Comparison of ENCODE assay signal across 17 cellular contexts in genomic region chr20:51158226-51158625, GRCh38.
DNase-seq lines count a peak whose midpoint lies in the region; ATAC-seq and TF ChIP-seq lines count a peak whose summit lies in the region.
"Had no signal": no experiment of that assay in that cellular context is flagged by ENCODE, and none has a peak within 500 bp of the region (broad histone marks: within the 10 kb centered on the region; RNA-seq: fewer than 3 reads in every experiment).

No MANE protein-coding gene starts in this region.

- H3K27me3 Mint-ChIP-seq in type B pancreatic cell = peaks cover 17% of the 10 kb centered on the region
- peaks cover 36% of the 10 kb centered on the region for H3K27me3 Mint-ChIP-seq in CD8-positive, alpha-beta T cell (ENCODE audit: low read depth)
- H3K27me3 Mint-ChIP-seq in stimulated activated memory B cell treated with anti-CD40 and anti-IgM and Interleukin-4, amounts not matched to agents 10 μg/mL and 1 μg/mL and 100 μg/mL, for 72 hours = peaks cover 67% of the 10 kb centered on the region

- no peak overlapping the region for H2AFZ ChIP-seq in neural cell (ENCODE audit: low read depth, low read length)

- no peak overlapping the region for H3K27ac Mint-ChIP-seq in type B pancreatic cell
- H3K27ac Mint-ChIP-seq in CD8-positive, alpha-beta T cell = no peak overlapping the region
- no peak overlapping the region for H3K27ac Mint-ChIP-seq in stimulated activated memory B cell treated with anti-CD40 and anti-IgM and Interleukin-4, amounts not matched to agents 10 μg/mL and 1 μg/mL and 100 μg/mL, for 72 hours
- H3K27ac Mint-ChIP-seq: B cell; CD4-positive, CD25-positive, alpha-beta regulatory T cell; CD8-positive, alpha-beta memory T cell had no signal

- H3K4me3 ChIP-seq in esophagus muscularis mucosa (no peak overlapping the region), neural cell (ENCODE audit: low read length) (no peak overlapping the region)
- no peak overlapping the region for H3K4me3 ChIP-seq in CD8-positive, alpha-beta T cell (ENCODE audit: low read depth, low read length)
- H3K4me3 ChIP-seq: BLaER1 had no signal

- no peak for TF ChIP-seq RAD21 in neural cell (conservative IDR thresholded peaks at IDR 0.05)

- H3F3A ChIP-seq in neural cell (ENCODE audit: insufficient read depth, low read length, poor library complexity, severe bottlenecking) = no peaks in the 10 kb centered on the region

- H3K9ac ChIP-seq in neural cell (ENCODE audit: low read length) = no peak overlapping the region
- H3K9ac ChIP-seq: BLaER1 had no signal

- no peak overlapping the region for H3K4me3 Mint-ChIP-seq in type B pancreatic cell
- no peak overlapping the region for H3K4me3 Mint-ChIP-seq in CD8-positive, alpha-beta T cell
- no peak overlapping the region for H3K4me3 Mint-ChIP-seq in stimulated activated memory B cell treated with anti-CD40 and anti-IgM and Interleukin-4, amounts not matched to agents 10 μg/mL and 1 μg/mL and 100 μg/mL, for 72 hours
- H3K4me3 Mint-ChIP-seq: B cell; CD4-positive, CD25-positive, alpha-beta regulatory T cell; CD8-positive, alpha-beta memory T cell had no signal

- no peak for TF ChIP-seq POLR2A in esophagus muscularis mucosa (IDR thresholded peaks at IDR 0.05; ENCODE audit: low read depth)

- H3K4me1 Mint-ChIP-seq in type B pancreatic cell (ENCODE audit: unreplicated experiment) = peaks cover 9% of the 10 kb centered on the region
- H3K4me1 Mint-ChIP-seq in CD8-positive, alpha-beta T cell (ENCODE audit: low read depth) = no peaks in the 10 kb centered on the region
- H3K4me1 Mint-ChIP-seq in stimulated activated memory B cell treated with anti-CD40 and anti-IgM and Interleukin-4, amounts not matched to agents 10 μg/mL and 1 μg/mL and 100 μg/mL, for 72 hours = no peaks in the 10 kb centered on the region
- H3K4me1 Mint-ChIP-seq: CD4-positive, CD25-positive, alpha-beta regulatory T cell had no signal

- CTCF ChIA-PET in CD8-positive, alpha-beta T cell (lab: Charles Lee) = interaction anchor here (0.6 kb wide), 1 partner anchor 52 kb away, joined by 3 read pairs; no protein-coding TSS in a partner anchor

- intact Hi-C loops in esophagus muscularis mucosa (cut with DNase I) = no loop called here
- intact Hi-C loops in CD8-positive, alpha-beta T cell (cut with DNase I, micrococcal nuclease) = no loop called here

- POLR2A ChIA-PET in CD8-positive, alpha-beta T cell (lab: Charles Lee) = no interaction called here

- TF ChIP-seq EP300 in esophagus muscularis mucosa (IDR thresholded peaks at IDR 0.05) (no peak), neural cell (conservative IDR thresholded peaks at IDR 0.05; ENCODE audit: poor library complexity, severe bottlenecking) (no peak)

- no peaks in the 10 kb centered on the region for H3K79me2 ChIP-seq in neural cell (replicated peaks; ENCODE audit: insufficient read depth, low read length)

- no peaks in the 10 kb centered on the region for H4K20me1 ChIP-seq in neural cell (ENCODE audit: insufficient read depth)
- H4K20me1 ChIP-seq: BLaER1 had no signal

- no peaks in the 10 kb centered on the region for H3K9me3 ChIP-seq in esophagus muscularis mucosa
- no peaks in the 10 kb centered on the region for H3K9me3 ChIP-seq in neural cell (ENCODE audit: low read length)
- no peaks in the 10 kb centered on the region for H3K9me3 ChIP-seq in CD8-positive, alpha-beta T cell (ENCODE audit: low read length)
- H3K9me3 ChIP-seq: BLaER1 had no signal

- DNase-seq in esophagus muscularis mucosa (ENCODE audit: extremely low spot score) = peak; percentile 90
- DNase-seq in left lobe of liver (ENCODE audit: low spot score) = peak; percentile 16
- DNase-seq in type B pancreatic cell (ENCODE audit: extremely low spot score, unreplicated experiment) = peak; percentile 16
- DNase-seq in CD8-positive, alpha-beta T cell = no peak
- DNase-seq in NCI-H1048 (lab: John Stamatoyannopoulos, UW) = no peak
- DNase-seq: CD4-positive, CD25-positive, alpha-beta regulatory T cell; CD8-positive, alpha-beta memory T cell; DMS 273 treated with DMSO at 0.1 percent for 48 hours; DMS79; GF-D8; H7; HCEC 1CT had no signal

- H3K27ac ChIP-seq in esophagus muscularis mucosa (replicated peaks in 1 of 4) = no peak overlapping the region
- peak overlapping the region; percentile 83 for H3K27ac ChIP-seq in neural cell (ENCODE audit: low read length)
- no peak overlapping the region for H3K27ac ChIP-seq in CD8-positive, alpha-beta T cell (ENCODE audit: low read depth, low read length)
- H3K27ac ChIP-seq: BLaER1, C4-2B had no signal

- H3K9me3 Mint-ChIP-seq in type B pancreatic cell = peaks cover 6% of the 10 kb centered on the region
- H3K9me3 Mint-ChIP-seq in CD8-positive, alpha-beta T cell = no peaks in the 10 kb centered on the region
- H3K9me3 Mint-ChIP-seq in stimulated activated memory B cell treated with anti-CD40 and anti-IgM and Interleukin-4, amounts not matched to agents 10 μg/mL and 1 μg/mL and 100 μg/mL, for 72 hours = peaks cover 3% of the 10 kb centered on the region
- H3K9me3 Mint-ChIP-seq: CD8-positive, alpha-beta memory T cell had no signal

- ATAC-seq in left lobe of liver = no peak
- ATAC-seq in CD8-positive, alpha-beta T cell = no peak
- ATAC-seq in stimulated activated memory B cell treated with anti-CD40 and anti-IgM and Interleukin-4, amounts not matched to agents 10 μg/mL and 1 μg/mL and 100 μg/mL, for 72 hours = no peak

- H3K36me3 Mint-ChIP-seq in type B pancreatic cell = peaks cover 5% of the 10 kb centered on the region
- H3K36me3 Mint-ChIP-seq in CD8-positive, alpha-beta T cell = no peaks in the 10 kb centered on the region
- H3K36me3 Mint-ChIP-seq in stimulated activated memory B cell treated with anti-CD40 and anti-IgM and Interleukin-4, amounts not matched to agents 10 μg/mL and 1 μg/mL and 100 μg/mL, for 72 hours = no peaks in the 10 kb centered on the region
- H3K36me3 Mint-ChIP-seq: CD4-positive, CD25-positive, alpha-beta regulatory T cell; CD8-positive, alpha-beta memory T cell had no signal

- TF ChIP-seq CTCF in esophagus muscularis mucosa (IDR thresholded peaks at IDR 0.05) (no peak), neural cell (IDR thresholded peaks at IDR 0.05; ENCODE audit: poor library complexity, severe bottlenecking) (no peak), type B pancreatic cell (conservative IDR thresholded peaks at IDR 0.05) (no peak)
- no peak for TF ChIP-seq CTCF in CD8-positive, alpha-beta T cell (IDR thresholded peaks at IDR 0.05)

- 88% methylated on average over 7 of the region's 7 CpGs for WGBS in esophagus muscularis mucosa

- H3K27me3 ChIP-seq in esophagus muscularis mucosa = peaks cover 0 to 14% (median 0%) of the 10 kb centered on the region in 4 donors
- H3K27me3 ChIP-seq in neural cell (ENCODE audit: insufficient read depth, low read depth, low read length) = no peaks in the 10 kb centered on the region
- H3K27me3 ChIP-seq in CD8-positive, alpha-beta T cell (ENCODE audit: insufficient read depth, low read length) = no peaks in the 10 kb centered on the region
- H3K27me3 ChIP-seq: BLaER1 had no signal

- H3K36me3 ChIP-seq in esophagus muscularis mucosa (no peaks in the 10 kb centered on the region), neural cell (ENCODE audit: insufficient read depth, low read length) (no peaks in the 10 kb centered on the region)
- H3K36me3 ChIP-seq in CD8-positive, alpha-beta T cell (ENCODE audit: insufficient read depth, low read length) = no peaks in the 10 kb centered on the region
- H3K36me3 ChIP-seq: BLaER1 had no signal

- H3K4me2 ChIP-seq in neural cell (ENCODE audit: low read length) = no peak overlapping the region
- H3K4me2 ChIP-seq: BLaER1 had no signal

- H3K9me2 ChIP-seq in neural cell (ENCODE audit: insufficient read depth, low read length) = no peaks in the 10 kb centered on the region

- H3K4me1 ChIP-seq in esophagus muscularis mucosa = peaks cover 6 to 20% (median 16%) of the 10 kb centered on the region in 4 donors
- no peaks in the 10 kb centered on the region for H3K4me1 ChIP-seq in CD8-positive, alpha-beta T cell (ENCODE audit: insufficient read depth, low read length)

TF ChIP-seq in neural cell, 6 proteins besides CTCF, POLR2A, EP300 and RAD21:
- TF ChIP-seq TAF1 (IDR thresholded peaks at IDR 0.05; ENCODE audit: low read depth) (no peak), POLR2AphosphoS5 (IDR thresholded peaks at IDR 0.05) (no peak), MXI1 (conservative IDR thresholded peaks at IDR 0.05; ENCODE audit: poor library complexity, severe bottlenecking) (no peak), SMC3 (conservative IDR thresholded peaks at IDR 0.05; ENCODE audit: poor library complexity) (no peak), EZH2 (IDR thresholded peaks at IDR 0.05; ENCODE audit: borderline replicate concordance, insufficient read depth, low read length, poor library complexity, severe bottlenecking) (no peak)
- TF ChIP-seq, protein P1, sequence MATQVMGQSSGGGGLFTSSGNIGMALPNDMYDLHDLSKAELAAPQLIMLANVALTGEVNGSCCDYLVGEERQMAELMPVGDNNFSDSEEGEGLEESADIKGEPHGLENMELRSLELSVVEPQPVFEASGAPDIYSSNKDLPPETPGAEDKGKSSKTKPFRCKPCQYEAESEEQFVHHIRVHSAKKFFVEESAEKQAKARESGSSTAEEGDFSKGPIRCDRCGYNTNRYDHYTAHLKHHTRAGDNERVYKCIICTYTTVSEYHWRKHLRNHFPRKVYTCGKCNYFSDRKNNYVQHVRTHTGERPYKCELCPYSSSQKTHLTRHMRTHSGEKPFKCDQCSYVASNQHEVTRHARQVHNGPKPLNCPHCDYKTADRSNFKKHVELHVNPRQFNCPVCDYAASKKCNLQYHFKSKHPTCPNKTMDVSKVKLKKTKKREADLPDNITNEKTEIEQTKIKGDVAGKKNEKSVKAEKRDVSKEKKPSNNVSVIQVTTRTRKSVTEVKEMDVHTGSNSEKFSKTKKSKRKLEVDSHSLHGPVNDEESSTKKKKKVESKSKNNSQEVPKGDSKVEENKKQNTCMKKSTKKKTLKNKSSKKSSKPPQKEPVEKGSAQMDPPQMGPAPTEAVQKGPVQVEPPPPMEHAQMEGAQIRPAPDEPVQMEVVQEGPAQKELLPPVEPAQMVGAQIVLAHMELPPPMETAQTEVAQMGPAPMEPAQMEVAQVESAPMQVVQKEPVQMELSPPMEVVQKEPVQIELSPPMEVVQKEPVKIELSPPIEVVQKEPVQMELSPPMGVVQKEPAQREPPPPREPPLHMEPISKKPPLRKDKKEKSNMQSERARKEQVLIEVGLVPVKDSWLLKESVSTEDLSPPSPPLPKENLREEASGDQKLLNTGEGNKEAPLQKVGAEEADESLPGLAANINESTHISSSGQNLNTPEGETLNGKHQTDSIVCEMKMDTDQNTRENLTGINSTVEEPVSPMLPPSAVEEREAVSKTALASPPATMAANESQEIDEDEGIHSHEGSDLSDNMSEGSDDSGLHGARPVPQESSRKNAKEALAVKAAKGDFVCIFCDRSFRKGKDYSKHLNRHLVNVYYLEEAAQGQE (IDR thresholded peaks at IDR 0.05; ENCODE audit: borderline replicate concordance) = no peak
TF ChIP-seq in neural cell: peak in this region for 0.

Comparison
In these comparisons a context has a peak if more than half of its experiments do, and no peak if none do; other contexts are left out.
1. DNase-seq: peak in esophagus muscularis mucosa (single experiment), left lobe of liver (single experiment) and type B pancreatic cell (single experiment); none in CD8-positive, alpha-beta T cell (0 of 7) and NCI-H1048 (single experiment).